Comparison of ENCODE assay signal across 31 cellular contexts in genomic region chr11:37881741-37882140, GRCh38.
"Had no signal": no experiment of that assay in that cellular context is flagged by ENCODE, and none has a peak within 500 bp of the region (broad histone marks: within the 10 kb centered on the region; RNA-seq: fewer than 3 reads in every experiment).

No MANE protein-coding gene starts in this region.

- DNase-seq: activated CD4-positive, alpha-beta T cell treated with anti-CD3 and anti-CD28 coated beads for 36 hours; activated CD4-positive, alpha-beta T cell treated with anti-CD3 and anti-CD28 coated beads, Interleukin-2, amount 50 U/mL, for 1 hour; activated CD4-positive, alpha-beta T cell treated with anti-CD3 and anti-CD28 coated beads, Interleukin-2, amount 50 U/mL, for 48 hours; activated CD4-positive, CD25-positive, alpha-beta regulatory T cell; activated CD4-positive, CD25-positive, alpha-beta regulatory T cell treated with anti-CD3 and anti-CD28 coated beads, Interleukin-2, amount 50 U/mL, for 72 hours; activated CD8-positive, alpha-beta memory T cell treated with anti-CD3 and anti-CD28 coated beads for 24 hours; activated CD8-positive, alpha-beta T cell treated with anti-CD3 and anti-CD28 coated beads for 36 hours; activated effector memory CD4-positive, alpha-beta T cell treated with Interleukin-2 at 50 U/mL for 16 hours; activated gamma-delta T cell treated with Interleukin-2 at 50 U/mL for 16 hours; activated naive CD4-positive, alpha-beta T cell treated with anti-CD3 and anti-CD28 coated beads, Interleukin-2, amount 50 U/mL, for 16 hours; activated naive CD4-positive, alpha-beta T cell treated with Interleukin-2 at 50 U/mL for 16 hours; activated T-cell treated with anti-CD3 and anti-CD28 coated beads, Interleukin-2, amount 50 U/mL, for 4 hours; amniotic stem cell; anterior cingulate cortex; brain microvascular endothelial cell; central memory CD4-positive, alpha-beta T cell; cerebellar nuclear complex; colonic mucosa; effector CD8-positive, alpha-beta T cell; foreskin fibroblast; gastrocnemius medialis; glutamatergic neuron; heart left ventricle; T-helper 2 cell had no signal

- H3K4me1 Mint-ChIP-seq: activated CD4-positive, alpha-beta T cell treated with anti-CD3 and anti-CD28 coated beads for 36 hours; activated T-helper 17 cell treated with anti-CD3 and anti-CD28 coated beads, Interleukin-2, amount 50 U/mL, for 72 hours had no signal

- H3K27me3 Mint-ChIP-seq: activated CD4-positive, alpha-beta T cell treated with anti-CD3 and anti-CD28 coated beads for 36 hours; activated CD8-positive, alpha-beta T cell treated with anti-CD3 and anti-CD28 coated beads for 36 hours; activated naive CD8-positive, alpha-beta T cell; activated T-helper 17 cell treated with anti-CD3 and anti-CD28 coated beads, Interleukin-2, amount 50 U/mL, for 72 hours had no signal

- H3K4me1 ChIP-seq: colonic mucosa, gastrocnemius medialis, heart left ventricle had no signal

- H3K27ac Mint-ChIP-seq: activated CD4-positive, alpha-beta T cell treated with anti-CD3 and anti-CD28 coated beads for 36 hours; activated CD8-positive, alpha-beta T cell treated with anti-CD3 and anti-CD28 coated beads for 36 hours; activated naive CD8-positive, alpha-beta T cell; activated T-helper 17 cell treated with anti-CD3 and anti-CD28 coated beads, Interleukin-2, amount 50 U/mL, for 72 hours had no signal

- H3K27ac ChIP-seq: brain microvascular endothelial cell, cardiac muscle cell, colonic mucosa, gastrocnemius medialis, heart left ventricle had no signal

- FAIRE-seq: astrocyte, endometrium, endothelial cell of umbilical vein had no signal

- H3K36me3 ChIP-seq: brain microvascular endothelial cell, cardiac muscle cell, colonic mucosa, gastrocnemius medialis, heart left ventricle had no signal

- H3K4me3 Mint-ChIP-seq: activated CD4-positive, alpha-beta T cell treated with anti-CD3 and anti-CD28 coated beads for 36 hours; activated CD8-positive, alpha-beta T cell treated with anti-CD3 and anti-CD28 coated beads for 36 hours; activated naive CD8-positive, alpha-beta T cell; activated T-cell treated with anti-CD3 and anti-CD28 coated beads, Interleukin-2, amount 50 U/mL, for 4 hours; activated T-helper 17 cell treated with anti-CD3 and anti-CD28 coated beads, Interleukin-2, amount 50 U/mL, for 72 hours had no signal

- H3K27me3 ChIP-seq: brain microvascular endothelial cell, cardiac muscle cell, colonic mucosa, gastrocnemius medialis, heart left ventricle had no signal

- H3K4me3 ChIP-seq: cardiac muscle cell, colonic mucosa, gastrocnemius medialis, heart left ventricle had no signal

- H3K36me3 Mint-ChIP-seq: activated naive CD8-positive, alpha-beta T cell had no signal

- H3K9me3 ChIP-seq: colonic mucosa, gastrocnemius medialis had no signal

- ATAC-seq: activated CD4-positive, alpha-beta T cell treated with anti-CD3 and anti-CD28 coated beads for 36 hours; activated CD8-positive, alpha-beta T cell treated with anti-CD3 and anti-CD28 coated beads for 36 hours; activated T-cell treated with anti-CD3 and anti-CD28 coated beads, Interleukin-2, amount 50 U/mL, for 4 hours; activated T-helper 17 cell treated with anti-CD3 and anti-CD28 coated beads, Interleukin-2, amount 50 U/mL, for 72 hours; esophagus mucosa; gastrocnemius medialis; heart left ventricle had no signal
